Comparison of ENCODE assay signal across 8 cellular contexts in genomic region chr16:88035884-88036639, GRCh38.
DNase-seq lines count a peak whose midpoint lies in the region; ATAC-seq and TF ChIP-seq lines count a peak whose summit lies in the region.
"Not testable (repeated sequence)": the region's sequence is repeated elsewhere in the genome, so short reads cannot be mapped to it uniquely, and the experiment has no call there.

No MANE protein-coding gene starts in this region.

- not testable (repeated sequence) for H2BK12ac ChIP-seq in neuronal stem cell (ENCODE audit: low read length)

- not testable (repeated sequence) for H2BK15ac ChIP-seq in neuronal stem cell (ENCODE audit: low read length)

- H3K79me1 ChIP-seq in neuronal stem cell (ENCODE audit: low read depth, low read length), result not testable (repeated sequence)

- 88 to 92% methylated on average over 22 to 29 of the region's 30 CpGs for WGBS in endodermal cell (ENCODE audit: insufficient coverage in 1 of 2, insufficient read length in 1 of 2), 2 experiments
- 100% methylated on average over 1 of the region's 30 CpGs; no CpG with 5 or more reads in 1 of the 2 donors for WGBS in neuronal stem cell (ENCODE audit: extremely low coverage in 2 of 2, insufficient read length in 2 of 2, insufficient replicate concordance in 1 of 2), 2 donors

- H3K4me2 ChIP-seq in BLaER1 treated with 17β-estradiol and CSF1 and Interleukin-3, amounts not matched to agents 10 nM and 100 nM; neuronal stem cell (ENCODE audit: insufficient read depth, low read length, poor library complexity, severe bottlenecking): not testable (repeated sequence)

- H4K91ac ChIP-seq in neuronal stem cell (ENCODE audit: low read depth, low read length, poor library complexity), result not testable (repeated sequence)

- H4K8ac ChIP-seq in neuronal stem cell (ENCODE audit: low read depth, low read length), result not testable (repeated sequence)

- not testable (repeated sequence) for H3K23ac ChIP-seq in neuronal stem cell (ENCODE audit: low read depth, low read length, poor library complexity)

- not testable (repeated sequence) for H3K9me3 ChIP-seq in BLaER1 treated with 17β-estradiol and CSF1 and Interleukin-3, amounts not matched to agents 10 nM and 100 nM (replicated peaks in 1 of 11); endodermal cell (ENCODE audit: control insufficient read depth, low read length); left ventricle myocardium inferior (replicated peaks); lower lobe of right lung; neuronal stem cell (replicated peaks in 1 of 2; ENCODE audit: control insufficient read depth in 2 of 2, insufficient read depth in 1 of 2, low read depth in 1 of 2, low read length in 2 of 2)

- not testable (repeated sequence) for DNase-seq in WTC11 (ENCODE audit: low spot score); endodermal cell; neuronal stem cell (ENCODE audit: low spot score); stimulated activated effector memory CD8-positive, alpha-beta T cell treated with anti-CD3 and anti-CD28 coated beads, Interleukin-12 subunit alpha, Interleukin-12 subunit beta, amount 100 ng/mL, for 72 hours (ENCODE audit: low spot score in 2 of 2)
- DNase-seq in left ventricle myocardium inferior (peak; percentile 13), lower lobe of right lung (peak; percentile 27)

- not testable (repeated sequence) for H3K4ac ChIP-seq in neuronal stem cell (ENCODE audit: low read length)

- not testable (repeated sequence) for H3K27me3 ChIP-seq in BLaER1 treated with 17β-estradiol and CSF1 and Interleukin-3, amounts not matched to agents 10 nM and 100 nM; endodermal cell (ENCODE audit: control insufficient read depth, insufficient read depth, low read length, poor library complexity, severe bottlenecking); left ventricle myocardium inferior (ENCODE audit: low read depth); lower lobe of right lung (ENCODE audit: low read depth); neuronal stem cell (ENCODE audit: control insufficient read depth in 3 of 3, insufficient read depth in 3 of 3, low read depth in 1 of 3, low read length in 3 of 3)

- peak overlapping the region in 6 of 11 experiments; percentile 12 to 51 (median 26); a peak in 8 of 22 replicates for H3K27ac ChIP-seq in BLaER1 treated with 17β-estradiol and CSF1 and Interleukin-3, amounts not matched to agents 10 nM and 100 nM
- H3K27ac ChIP-seq in endodermal cell (ENCODE audit: low read depth, low read length), result peak overlapping the region; percentile 55
- not testable (repeated sequence) for H3K27ac ChIP-seq in left ventricle myocardium inferior (replicated peaks); lower lobe of right lung; neuronal stem cell (replicated peaks; ENCODE audit: low read length)

- CTCF ChIA-PET in WTC11 (lab: Charles Lee), result not testable (repeated sequence)

- TF ChIP-seq CTCF in WTC11 (IDR thresholded peaks at IDR 0.05); brain (conservative IDR thresholded peaks at IDR 0.05); endodermal cell (conservative IDR thresholded peaks at IDR 0.05); left ventricle myocardium inferior (IDR thresholded peaks at IDR 0.05; ENCODE audit: borderline replicate concordance); lower lobe of right lung (IDR thresholded peaks at IDR 0.05): not testable (repeated sequence)

- intact Hi-C loops in left ventricle myocardium inferior (cut with micrococcal nuclease); lower lobe of right lung (cut with DNase I): not testable (repeated sequence)

- H2AK5ac ChIP-seq in neuronal stem cell (ENCODE audit: low read depth, low read length), result not testable (repeated sequence)

- H3K9me3 Mint-ChIP-seq in WTC11; brain; endodermal cell; stimulated activated effector memory CD8-positive, alpha-beta T cell treated with anti-CD3 and anti-CD28 coated beads, Interleukin-12 subunit alpha, Interleukin-12 subunit beta, amount 100 ng/mL, for 72 hours: not testable (repeated sequence)

- not testable (repeated sequence) for ATAC-seq in WTC11; lower lobe of right lung; stimulated activated effector memory CD8-positive, alpha-beta T cell treated with anti-CD3 and anti-CD28 coated beads, Interleukin-12 subunit alpha, Interleukin-12 subunit beta, amount 100 ng/mL, for 72 hours

- POLR2A ChIA-PET in WTC11 (lab: Charles Lee), result not testable (repeated sequence)

- H3K4me3 Mint-ChIP-seq in WTC11; brain; endodermal cell; stimulated activated effector memory CD8-positive, alpha-beta T cell treated with anti-CD3 and anti-CD28 coated beads, Interleukin-12 subunit alpha, Interleukin-12 subunit beta, amount 100 ng/mL, for 72 hours: not testable (repeated sequence)

- H2BK5ac ChIP-seq in neuronal stem cell (ENCODE audit: low read length), result peak overlapping the region; percentile 75

- H3K27me3 Mint-ChIP-seq in WTC11 (ENCODE audit: low read depth); brain; endodermal cell (ENCODE audit: insufficient read depth): not testable (repeated sequence)

- H3K14ac ChIP-seq in neuronal stem cell (ENCODE audit: low read length), result not testable (repeated sequence)

- not testable (repeated sequence) for H2AFZ ChIP-seq in neuronal stem cell (ENCODE audit: low read length)

- not testable (repeated sequence) for H4K20me1 ChIP-seq in BLaER1 treated with 17β-estradiol and CSF1 and Interleukin-3, amounts not matched to agents 10 nM and 100 nM

- not testable (repeated sequence) for H3K4me3 ChIP-seq in BLaER1 treated with 17β-estradiol and CSF1 and Interleukin-3, amounts not matched to agents 10 nM and 100 nM; endodermal cell (ENCODE audit: low read length); left ventricle myocardium inferior; lower lobe of right lung; neuronal stem cell (ENCODE audit: low read length in 2 of 2)

- not testable (repeated sequence) for H3K18ac ChIP-seq in neuronal stem cell (ENCODE audit: low read length)

- H3K9ac ChIP-seq in BLaER1 treated with 17β-estradiol and CSF1 and Interleukin-3, amounts not matched to agents 10 nM and 100 nM; endodermal cell (ENCODE audit: extremely low read depth, low read length, poor library complexity, severe bottlenecking); neuronal stem cell (ENCODE audit: low read depth, low read length, poor library complexity): not testable (repeated sequence)

- peaks cover 0 to 26% (median 6%) of the 10 kb centered on the region in 10 experiments; a peak in 10 of 20 replicates for H3K4me1 ChIP-seq in BLaER1 treated with 17β-estradiol and CSF1 and Interleukin-3, amounts not matched to agents 10 nM and 100 nM
- not testable (repeated sequence) for H3K4me1 ChIP-seq in endodermal cell (ENCODE audit: control insufficient read depth, insufficient read depth, low read length); left ventricle myocardium inferior; lower lobe of right lung; neuronal stem cell (ENCODE audit: control insufficient read depth in 2 of 2, insufficient read depth in 1 of 2, low read depth in 1 of 2, low read length in 2 of 2)

- H3K27ac Mint-ChIP-seq in WTC11, result peak overlapping the region; percentile 14; the same call in 1 of the 2 replicates
- H3K27ac Mint-ChIP-seq in brain, result peak overlapping the region in 3 of 5 experiments; percentile 26 to 88 (median 34)
- not testable (repeated sequence) for H3K27ac Mint-ChIP-seq in endodermal cell
- peak overlapping the region; percentile 43 for H3K27ac Mint-ChIP-seq in stimulated activated effector memory CD8-positive, alpha-beta T cell treated with anti-CD3 and anti-CD28 coated beads, Interleukin-12 subunit alpha, Interleukin-12 subunit beta, amount 100 ng/mL, for 72 hours

- H3K36me3 ChIP-seq in BLaER1 treated with 17β-estradiol and CSF1 and Interleukin-3, amounts not matched to agents 10 nM and 100 nM, result peaks cover 26 to 79% (median 34%) of the 10 kb centered on the region in 11 experiments
- not testable (repeated sequence) for H3K36me3 ChIP-seq in endodermal cell (ENCODE audit: control insufficient read depth, insufficient read depth, low read length)
- H3K36me3 ChIP-seq in left ventricle myocardium inferior, result peaks cover 29% of the 10 kb centered on the region
- peaks cover 34% of the 10 kb centered on the region for H3K36me3 ChIP-seq in lower lobe of right lung
- H3K36me3 ChIP-seq in neuronal stem cell (replicated peaks in 1 of 2; ENCODE audit: control insufficient read depth in 2 of 2, insufficient read depth in 2 of 2, low read length in 2 of 2), result peaks cover 7 to 25% of the 10 kb centered on the region in 2 donors

- H3K36me3 Mint-ChIP-seq in WTC11, result peaks cover 36% of the 10 kb centered on the region
- H3K36me3 Mint-ChIP-seq in brain, result peaks cover 34% of the 10 kb centered on the region
- peaks cover 50% of the 10 kb centered on the region for H3K36me3 Mint-ChIP-seq in endodermal cell (ENCODE audit: low read depth)
- peaks cover 82% of the 10 kb centered on the region for H3K36me3 Mint-ChIP-seq in stimulated activated effector memory CD8-positive, alpha-beta T cell treated with anti-CD3 and anti-CD28 coated beads, Interleukin-12 subunit alpha, Interleukin-12 subunit beta, amount 100 ng/mL, for 72 hours

- H2BK120ac ChIP-seq in neuronal stem cell (ENCODE audit: low read depth, low read length), result not testable (repeated sequence)

- H3K4me1 Mint-ChIP-seq in WTC11; endodermal cell; stimulated activated effector memory CD8-positive, alpha-beta T cell treated with anti-CD3 and anti-CD28 coated beads, Interleukin-12 subunit alpha, Interleukin-12 subunit beta, amount 100 ng/mL, for 72 hours: not testable (repeated sequence)
- H3K4me1 Mint-ChIP-seq in brain, result peaks cover 10% of the 10 kb centered on the region
